Comparison of ENCODE assay signal across 32 cellular contexts in the genomic region with DNA sequence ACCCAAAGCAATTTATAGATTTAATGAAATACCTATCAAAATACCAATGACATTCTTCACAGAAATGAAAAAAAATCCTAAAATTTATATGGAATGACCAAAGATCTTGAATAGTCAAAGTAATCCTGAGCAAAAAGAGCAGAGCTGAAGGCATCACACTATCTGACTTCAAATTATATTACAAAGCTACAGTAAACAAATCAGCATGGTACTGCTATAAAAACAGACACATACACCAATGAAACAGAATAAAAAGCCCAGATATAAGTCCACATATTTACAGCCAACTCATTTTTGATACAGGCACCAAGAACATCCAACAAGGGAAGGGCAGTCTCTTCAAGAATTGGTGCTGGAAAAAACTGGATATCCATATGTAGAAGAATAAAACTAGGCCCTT. TPM values are rescaled to one million over a fixed set of nuclear protein-coding genes. Genes with fewer than 3 reads are reported as not detected.
"Had no signal": no experiment of that assay in that cellular context is flagged by ENCODE, and none has a peak within 500 bp of the region (broad histone marks: within the 10 kb centered on the region; RNA-seq: fewer than 3 reads in every experiment).

No MANE protein-coding gene starts in this region.

- H3K4me3 ChIP-seq: adrenal gland, ascending aorta, body of pancreas, breast epithelium, cardiac muscle cell had no signal

- H3K4me1 ChIP-seq: adrenal gland, ascending aorta, body of pancreas, breast epithelium had no signal

- FAIRE-seq: bronchial epithelial cell had no signal

- H3K27ac ChIP-seq: adrenal gland, ascending aorta, body of pancreas, brain microvascular endothelial cell, breast epithelium, cardiac muscle cell had no signal

- ATAC-seq: activated naive CD4-positive, alpha-beta T cell treated with anti-CD3 and anti-CD28 coated beads, Interleukin-2, amount 50 U/mL, for 72 hours; activated naive CD8-positive, alpha-beta T cell treated with anti-CD3 and anti-CD28 coated beads, Interleukin-2, amount 50 U/mL, for 24 hours; activated T-cell treated with anti-CD3 and anti-CD28 coated beads, Interleukin-2, amount 50 U/mL, for 4 hours; activated T-cell treated with anti-CD3 and anti-CD28 coated beads, Interleukin-2, amount 50 U/mL, for 72 hours; activated T-helper 17 cell treated with anti-CD3 and anti-CD28 coated beads, Interleukin-2, amount 50 U/mL, for 72 hours; body of pancreas had no signal

- H3K36me3 ChIP-seq: adrenal gland, ascending aorta, brain microvascular endothelial cell, breast epithelium, cardiac muscle cell had no signal

- DNase-seq: activated effector memory CD4-positive, alpha-beta T cell treated with anti-CD3 and anti-CD28 coated beads, Interleukin-2, amount 50 U/mL, for 16 hours; activated effector memory CD4-positive, alpha-beta T cell treated with Interleukin-2 at 50 U/mL for 16 hours; activated gamma-delta T cell; activated gamma-delta T cell treated with Interleukin-2 at 50 U/mL for 16 hours; activated naive CD4-positive, alpha-beta T cell; activated naive CD4-positive, alpha-beta T cell treated with anti-CD3 and anti-CD28 coated beads for 36 hours; activated naive CD4-positive, alpha-beta T cell treated with anti-CD3 and anti-CD28 coated beads, Interleukin-2, amount 10 ng/mL, durations not matched to agents 7 days and 5 days; activated naive CD4-positive, alpha-beta T cell treated with anti-CD3 and anti-CD28 coated beads, Interleukin-2, amount 50 U/mL, for 16 hours; activated naive CD4-positive, alpha-beta T cell treated with Interleukin-2 at 50 U/mL for 16 hours; activated naive CD8-positive, alpha-beta T cell treated with anti-CD3 and anti-CD28 coated beads for 36 hours; activated naive CD8-positive, alpha-beta T cell treated with anti-CD3 and anti-CD28 coated beads, Interleukin-2, amount 10 ng/mL, durations not matched to agents 7 days and 5 days; activated naive CD8-positive, alpha-beta T cell treated with anti-CD3 and anti-CD28 coated beads, Interleukin-2, amount 50 U/mL, for 24 hours; activated T-cell treated with anti-CD3 and anti-CD28 coated beads, Interleukin-2, amount 50 U/mL, for 24 hours; activated T-cell treated with anti-CD3 and anti-CD28 coated beads, Interleukin-2, amount 50 U/mL, for 4 hours; activated T-cell treated with anti-CD3 and anti-CD28 coated beads, Interleukin-2, amount 50 U/mL, for 48 hours; activated T-cell treated with anti-CD3 and anti-CD28 coated beads, Interleukin-2, amount 50 U/mL, for 72 hours; adrenal gland; amniotic stem cell; amygdala; anterior cingulate cortex; aorta; body of pancreas; brain microvascular endothelial cell; caudate nucleus; central memory CD4-positive, alpha-beta T cell; cerebellar nuclear complex had no signal

- H3K27me3 ChIP-seq: adrenal gland, ascending aorta, body of pancreas, brain microvascular endothelial cell, breast epithelium, cardiac muscle cell had no signal

- H3K9me3 ChIP-seq: body of pancreas had no signal

RNA-seq across cellular contexts. Expression of gene TMEM158, which starts 54.9 kb away (rescaled TPM):
- total RNA-seq: activated naive CD4-positive, alpha-beta T cell treated with anti-CD3 and anti-CD28 coated beads for 36 hours; activated naive CD4-positive, alpha-beta T cell treated with anti-CD3 and anti-CD28 coated beads, Interleukin-2, amount 50 U/mL, for 72 hours; activated naive CD8-positive, alpha-beta T cell treated with anti-CD3 and anti-CD28 coated beads, Interleukin-2, amount 10 ng/mL, durations not matched to agents 7 days and 5 days; activated T-cell treated with anti-CD3 and anti-CD28 coated beads, Interleukin-2, amount 50 U/mL, for 72 hours; activated T-helper 17 cell treated with anti-CD3 and anti-CD28 coated beads, Interleukin-2, amount 50 U/mL, for 72 hours; ascending aorta had no signal
